Comparison of ENCODE assay signal across 28 cellular contexts in genomic region chr11:127288926-127289325, GRCh38.
A peak's percentile ranks its signal among the peaks of the same experiment; 100 is the strongest.
DNase-seq lines count a peak whose midpoint lies in the region; ATAC-seq, FAIRE-seq and TF ChIP-seq lines count a peak whose summit lies in the region.
"Had no signal": no experiment of that assay in that cellular context is flagged by ENCODE, and none has a peak within 500 bp of the region (broad histone marks: within the 10 kb centered on the region; RNA-seq: fewer than 3 reads in every experiment).

No MANE protein-coding gene starts in this region.

- H3K4me1 Mint-ChIP-seq in endodermal cell = no peaks in the 10 kb centered on the region
- H3K4me1 Mint-ChIP-seq: CD14-positive monocyte; CD4-positive, alpha-beta memory T cell; CD4-positive, CD25-positive, alpha-beta regulatory T cell; CD8-positive, alpha-beta memory T cell had no signal

- H3K36me3 ChIP-seq in liver (ENCODE audit: control insufficient read depth in 4 of 4, insufficient read depth in 3 of 4, low read depth in 1 of 4, low read length in 3 of 4) (no peaks in the 10 kb centered on the region), HepG2 (replicated peaks in 1 of 2; ENCODE audit: control insufficient read depth in 1 of 2, insufficient read depth in 2 of 2, low read length in 2 of 2) (no peaks in the 10 kb centered on the region), endodermal cell (ENCODE audit: control insufficient read depth, insufficient read depth, low read length) (no peaks in the 10 kb centered on the region), hepatocyte (replicated peaks; ENCODE audit: insufficient read depth, low read depth) (no peaks in the 10 kb centered on the region), right lobe of liver (no peaks in the 10 kb centered on the region)
- H3K36me3 ChIP-seq: BE2C, BLaER1 had no signal

- H3K27ac ChIP-seq in liver (ENCODE audit: low read depth in 1 of 2, low read length in 2 of 2) = no peak overlapping the region
- no peak overlapping the region for H3K27ac ChIP-seq in HepG2 (ENCODE audit: extremely low read length, insufficient read depth, low read length)
- H3K27ac ChIP-seq in endodermal cell (ENCODE audit: low read depth, low read length) = no peak overlapping the region
- H3K27ac ChIP-seq in hepatocyte = no peak overlapping the region
- no peak overlapping the region for H3K27ac ChIP-seq in right lobe of liver
- H3K27ac ChIP-seq: 22Rv1, A549, BLaER1 had no signal

- H3K4me3 ChIP-seq in liver (ENCODE audit: low read depth in 1 of 3, low read length in 3 of 3) = no peak overlapping the region
- H3K4me3 ChIP-seq in HepG2 (replicated peaks in 1 of 3; ENCODE audit: insufficient read depth in 1 of 3, low read depth in 2 of 3, low read length in 3 of 3) = no peak overlapping the region
- no peak overlapping the region for H3K4me3 ChIP-seq in endodermal cell (ENCODE audit: low read length)
- H3K4me3 ChIP-seq in hepatocyte = no peak overlapping the region
- no peak overlapping the region for H3K4me3 ChIP-seq in right lobe of liver
- H3K4me3 ChIP-seq: A549, BLaER1, GM12878 had no signal

- H3K27ac Mint-ChIP-seq in endodermal cell = no peak overlapping the region
- H3K27ac Mint-ChIP-seq: CD14-positive monocyte; CD4-positive, alpha-beta memory T cell; CD4-positive, CD25-positive, alpha-beta regulatory T cell; CD8-positive, alpha-beta memory T cell had no signal

- H3K9me3 Mint-ChIP-seq in endodermal cell = peaks cover 19% of the 10 kb centered on the region

- intact Hi-C loops in HepG2 (cut with micrococcal nuclease; ENCODE audit: unreplicated experiment) (no loop called here), right lobe of liver (cut with DNase I) (no loop called here)

- in situ Hi-C loops in HepG2 (cut with HindIII; ENCODE audit: extremely low pct_ligation_motif_present, low pct_unique_long_range_greater_than_20kb) = no loop called here

- no peaks in the 10 kb centered on the region for H3K9me2 ChIP-seq in hepatocyte (replicated peaks; ENCODE audit: insufficient read depth)

- FAIRE-seq in HepG2 (lab: Jason Lieb, UNC) = no peak
- FAIRE-seq: A549, GM12878, GM12892, GM18507 had no signal

- CTCF ChIA-PET in HepG2 (lab: Yijun Ruan, JAX; ENCODE audit: low intra/inter-chr PET ratio, low total read pairs) = no interaction called here

- no peaks in the 10 kb centered on the region for H3K27me3 Mint-ChIP-seq in endodermal cell (ENCODE audit: insufficient read depth)
- H3K27me3 Mint-ChIP-seq: CD4-positive, alpha-beta memory T cell; CD4-positive, CD25-positive, alpha-beta regulatory T cell; CD8-positive, alpha-beta memory T cell had no signal

- no peak for TF ChIP-seq EP300 in HepG2 (IDR thresholded peaks at IDR 0.05; ENCODE audit: low read depth in 2 of 2, low read length in 2 of 2)
- TF ChIP-seq EP300 in HepG2 (CRISPR knock-in tag; IDR thresholded peaks at IDR 0.05; ENCODE audit: borderline replicate concordance) = no peak

- H2AFZ ChIP-seq in HepG2 (ENCODE audit: low read length) (no peak overlapping the region), hepatocyte (no peak overlapping the region)

- TF ChIP-seq RAD21 in liver (IDR thresholded peaks at IDR 0.05) (no peak), HepG2 (CRISPR knock-in tag; IDR thresholded peaks at IDR 0.05) (no peak)

- H3K4me1 ChIP-seq in liver (ENCODE audit: control insufficient read depth in 4 of 4, insufficient read depth in 4 of 4, low read length in 3 of 4) = peaks cover 0 to 1% (median 0%) of the 10 kb centered on the region in 4 donors
- H3K4me1 ChIP-seq in HepG2 (ENCODE audit: insufficient read depth, low read length) = no peaks in the 10 kb centered on the region
- no peaks in the 10 kb centered on the region for H3K4me1 ChIP-seq in endodermal cell (ENCODE audit: control insufficient read depth, insufficient read depth, low read length)
- no peaks in the 10 kb centered on the region for H3K4me1 ChIP-seq in hepatocyte (ENCODE audit: insufficient read depth)
- H3K4me1 ChIP-seq in right lobe of liver = peaks cover 0 to 6% (median 0%) of the 10 kb centered on the region in 4 donors
- H3K4me1 ChIP-seq: A549, BE2C, BLaER1 had no signal

- no peak for ATAC-seq in HepG2
- ATAC-seq in right lobe of liver = peak; percentile 69 to 98 (median 80)
- no peak for ATAC-seq in HG03159 (IDR thresholded peaks at IDR 0.05; ENCODE audit: unreplicated experiment)
- ATAC-seq: A549, GM12878 had no signal

- BruUV-seq in HepG2 (replicated peaks; lab: Mats Ljungman, UMichigan) = no TSS peak

- H3K9ac ChIP-seq in liver (ENCODE audit: low read depth in 1 of 2, low read length in 2 of 2) (no peak overlapping the region), HepG2 (ENCODE audit: insufficient read depth, low read depth, low read length) (no peak overlapping the region), endodermal cell (ENCODE audit: extremely low read depth, low read length, poor library complexity, severe bottlenecking) (no peak overlapping the region)
- H3K9ac ChIP-seq: BLaER1 had no signal

- H3K4me2 ChIP-seq in HepG2 (ENCODE audit: low read depth, low read length) = no peak overlapping the region
- no peak overlapping the region for H3K4me2 ChIP-seq in hepatocyte
- H3K4me2 ChIP-seq: A549, BLaER1 had no signal

- WGBS in liver = 38% methylated on average over 4 of the region's 5 CpGs
- 0% methylated on average over 5 of the region's 5 CpGs for WGBS in HepG2 (ENCODE audit: low lambda C conversion rate)
- WGBS in endodermal cell (ENCODE audit: insufficient coverage in 1 of 2, insufficient read length in 1 of 2), 2 experiments = 88 to 93% methylated on average over 1 to 4 of the region's 5 CpGs
- WGBS in hepatocyte (ENCODE audit: low lambda C conversion rate, missing lambda C conversion rate) = 74% methylated on average over 5 of the region's 5 CpGs
- WGBS in right lobe of liver (ENCODE audit: insufficient coverage, low coverage, low lambda C conversion rate, missing lambda C conversion rate) = 20% methylated on average over 1 of the region's 5 CpGs

- TF ChIP-seq CTCF in liver (IDR thresholded peaks at IDR 0.05; ENCODE audit: low read depth, low read length, missing input control) (no peak), HepG2 (CRISPR knock-in tag; IDR thresholded peaks at IDR 0.05) (no peak), endodermal cell (conservative IDR thresholded peaks at IDR 0.05) (peak; percentile 13), hepatocyte (IDR thresholded peaks at IDR 0.05; ENCODE audit: poor library complexity) (no peak), right lobe of liver (IDR thresholded peaks at IDR 0.05) (peak in 2 of 4 donors; percentile 6 to 7)

- H4K20me1 ChIP-seq in HepG2 (ENCODE audit: insufficient read depth, low read length) = no peaks in the 10 kb centered on the region
- no peaks in the 10 kb centered on the region for H4K20me1 ChIP-seq in hepatocyte (ENCODE audit: insufficient read depth, poor library complexity, severe bottlenecking)
- H4K20me1 ChIP-seq: BLaER1 had no signal

- DNase-seq in HepG2 (ENCODE audit: low spot score) (no peak), endodermal cell (no peak), hepatocyte (ENCODE audit: low spot score) (peak; percentile 11), right lobe of liver (peak; percentile 26 to 75 (median 69)), SKM-1 (lab: John Stamatoyannopoulos, UW; ENCODE audit: unreplicated experiment) (no peak), NCI-H1417 (lab: John Stamatoyannopoulos, UW) (no peak)
- DNase-seq: BE2C; C1 segment of cervical spinal cord; CD4-positive, alpha-beta memory T cell; CD4-positive, CD25-positive, alpha-beta regulatory T cell; CD8-positive, alpha-beta memory T cell; COR-L47; DMS 273 treated with DMSO at 0.1 percent for 48 hours; DMS153; DMS53; DMS79; DND-41; EL; GDM1 had no signal

- POLR2A ChIA-PET in HepG2 (lab: Yijun Ruan, JAX) = no interaction called here

- H3K79me2 ChIP-seq in HepG2 (ENCODE audit: insufficient read depth, low read length) = no peaks in the 10 kb centered on the region
- H3K79me2 ChIP-seq in hepatocyte = no peaks in the 10 kb centered on the region

- peaks cover 2% of the 10 kb centered on the region for H3K36me3 Mint-ChIP-seq in endodermal cell (ENCODE audit: low read depth)
- H3K36me3 Mint-ChIP-seq: CD14-positive monocyte; CD4-positive, alpha-beta memory T cell; CD4-positive, CD25-positive, alpha-beta regulatory T cell; CD8-positive, alpha-beta memory T cell had no signal

- H3K4me3 Mint-ChIP-seq in endodermal cell = no peak overlapping the region
- H3K4me3 Mint-ChIP-seq: CD14-positive monocyte; CD4-positive, alpha-beta memory T cell; CD4-positive, CD25-positive, alpha-beta regulatory T cell; CD8-positive, alpha-beta memory T cell had no signal

- H3K27me3 ChIP-seq in liver (ENCODE audit: control insufficient read depth in 4 of 4, insufficient read depth in 4 of 4, low read length in 3 of 4) (no peaks in the 10 kb centered on the region), HepG2 (ENCODE audit: control insufficient read depth in 1 of 2, insufficient read depth in 2 of 2, low read length in 2 of 2) (no peaks in the 10 kb centered on the region), endodermal cell (ENCODE audit: control insufficient read depth, insufficient read depth, low read length, poor library complexity, severe bottlenecking) (no peaks in the 10 kb centered on the region), hepatocyte (no peaks in the 10 kb centered on the region), right lobe of liver (no peaks in the 10 kb centered on the region)
- H3K27me3 ChIP-seq: BE2C, BLaER1 had no signal

- peaks cover 0 to 2% (median 0%) of the 10 kb centered on the region in 4 donors for H3K9me3 ChIP-seq in liver (ENCODE audit: control insufficient read depth in 4 of 4, low read length in 3 of 4)
- H3K9me3 ChIP-seq in HepG2 (ENCODE audit: low read length) = peaks cover 55% of the 10 kb centered on the region
- H3K9me3 ChIP-seq in endodermal cell (ENCODE audit: control insufficient read depth, low read length) = no peaks in the 10 kb centered on the region
- no peaks in the 10 kb centered on the region for H3K9me3 ChIP-seq in hepatocyte (ENCODE audit: low read depth)
- no peaks in the 10 kb centered on the region for H3K9me3 ChIP-seq in right lobe of liver
- H3K9me3 ChIP-seq: A549, BE2C had no signal

- TF ChIP-seq POLR2A in HepG2 (IDR thresholded peaks at IDR 0.05; ENCODE audit: insufficient read depth in 1 of 2, low read depth in 2 of 2, low read length in 2 of 2) = no peak
- no peak for TF ChIP-seq POLR2A in right lobe of liver (IDR thresholded peaks at IDR 0.05)

TF ChIP-seq in liver, 16 proteins besides CTCF, POLR2A, EP300 and RAD21 (continues in another document):
- TF ChIP-seq YY1 (IDR thresholded peaks at IDR 0.05) (peak; percentile 70), HNF4A (conservative IDR thresholded peaks at IDR 0.05) (peak; percentile 26 to 52), RXRA (IDR thresholded peaks at IDR 0.05) (peak; percentile 17 to 72)

TF ChIP-seq in HepG2, 621 proteins besides CTCF, POLR2A, EP300 and RAD21 (continues in another document):
- TF ChIP-seq NRL (CRISPR knock-in tag; IDR thresholded peaks at IDR 0.05; ENCODE audit: borderline replicate concordance) (no peak), HCFC1 (IDR thresholded peaks at IDR 0.05; ENCODE audit: low read depth, low read length) (no peak), FOXP1 (IDR thresholded peaks at IDR 0.05) (no peak), FOXP1 (CRISPR knock-in tag; IDR thresholded peaks at IDR 0.05) (no peak), KAT2B (IDR thresholded peaks at IDR 0.05; ENCODE audit: borderline replicate concordance, low read depth, low read length) (no peak), ZNF7 (CRISPR knock-in tag; IDR thresholded peaks at IDR 0.05) (no peak), ZNF878 (CRISPR knock-in tag; IDR thresholded peaks at IDR 0.05) (no peak), MAFF (IDR thresholded peaks at IDR 0.05; ENCODE audit: low read depth, low read length) (no peak)

Comparison
In these comparisons a context has a peak if more than half of its experiments do, and no peak if none do; other contexts are left out.
1. ATAC-seq: peak in right lobe of liver (4 of 4); none in HepG2 (single experiment) and HG03159 (single experiment).
2. DNase-seq: peak in hepatocyte (single experiment) and right lobe of liver (3 of 3); none in HepG2 (single experiment), endodermal cell (single experiment), SKM-1 (single experiment) and NCI-H1417 (0 of 3).